Comparison of ENCODE assay signal across 27 cellular contexts in genomic region chr10:65518379-65518778, GRCh38.
DNase-seq lines count a peak whose midpoint lies in the region; ATAC-seq and TF ChIP-seq lines count a peak whose summit lies in the region.
"Had no signal": no experiment of that assay in that cellular context is flagged by ENCODE, and none has a peak within 500 bp of the region (broad histone marks: within the 10 kb centered on the region; RNA-seq: fewer than 3 reads in every experiment).

No MANE protein-coding gene starts in this region.

- WGBS in mesenchymal stem cell: 66% methylated on average over 2 of the region's 4 CpGs

- no peak overlapping the region for H2BK15ac ChIP-seq in mesenchymal stem cell (ENCODE audit: low read depth, poor library complexity, severe bottlenecking)

- H3K27ac Mint-ChIP-seq in Caco-2 (ENCODE audit: unreplicated experiment): peak overlapping the region; percentile 54
- no peak overlapping the region for H3K27ac Mint-ChIP-seq in naive thymus-derived CD4-positive, alpha-beta T cell
- H3K27ac Mint-ChIP-seq: activated B cell treated with CpG ODN at 0.5 μM for 24 hours; H9; T-helper 2 cell treated with Interferon-gamma antibody and Interleukin-4, amounts not matched to agents 5 μg/mL and 100 μg/mL, for 36 hours; type B pancreatic cell had no signal

- H2BK120ac ChIP-seq in mesenchymal stem cell (ENCODE audit: low read depth, low read length): no peak overlapping the region

- H3K4me3 ChIP-seq in Caco-2 (ENCODE audit: low read depth, low read length) (no peak overlapping the region), astrocyte of the spinal cord (ENCODE audit: low read depth, low read length) (no peak overlapping the region), mesenchymal stem cell (ENCODE audit: insufficient read depth in 1 of 2, low read depth in 1 of 2, low read length in 2 of 2) (no peak overlapping the region)
- no peak overlapping the region for H3K4me3 ChIP-seq in naive thymus-derived CD4-positive, alpha-beta T cell (ENCODE audit: low read length)
- H3K4me3 ChIP-seq: adrenal gland, BLaER1, dorsolateral prefrontal cortex, K562, lower lobe of right lung had no signal

- no peak overlapping the region for H2AK5ac ChIP-seq in mesenchymal stem cell (ENCODE audit: low read length, severe bottlenecking)

- H3K23ac ChIP-seq in mesenchymal stem cell (ENCODE audit: low read length in 2 of 2): no peak overlapping the region

- no peak overlapping the region for H4K8ac ChIP-seq in mesenchymal stem cell (ENCODE audit: low read length)

- H3K36me3 Mint-ChIP-seq in Caco-2 (ENCODE audit: insufficient read depth, unreplicated experiment): no peaks in the 10 kb centered on the region
- no peaks in the 10 kb centered on the region for H3K36me3 Mint-ChIP-seq in naive thymus-derived CD4-positive, alpha-beta T cell
- H3K36me3 Mint-ChIP-seq: type B pancreatic cell had no signal

- H2BK5ac ChIP-seq in mesenchymal stem cell (ENCODE audit: low read depth, low read length, poor library complexity, severe bottlenecking): peak overlapping the region; percentile 19

- no peak overlapping the region for H3K14ac ChIP-seq in mesenchymal stem cell (ENCODE audit: low read length in 2 of 2)

- ATAC-seq in GM19397 (IDR thresholded peaks at IDR 0.05; ENCODE audit: unreplicated experiment): no peak
- no peak for ATAC-seq in GM19035 (IDR thresholded peaks at IDR 0.05; ENCODE audit: unreplicated experiment)
- ATAC-seq in naive thymus-derived CD4-positive, alpha-beta T cell: no peak
- ATAC-seq: K562, lower lobe of right lung, right cardiac atrium, SK-N-SH treated with all-trans-retinoic acid at 6 μM for 48 hours had no signal

- no peak overlapping the region for H3K4ac ChIP-seq in mesenchymal stem cell (ENCODE audit: low read depth in 1 of 2, low read length in 2 of 2)

- peak overlapping the region; percentile 51 for H3K4me3 Mint-ChIP-seq in Caco-2 (ENCODE audit: unreplicated experiment)
- no peak overlapping the region for H3K4me3 Mint-ChIP-seq in naive thymus-derived CD4-positive, alpha-beta T cell
- H3K4me3 Mint-ChIP-seq: activated B cell treated with CpG ODN at 0.5 μM for 24 hours; H9; T-helper 2 cell treated with Interferon-gamma antibody and Interleukin-4, amounts not matched to agents 5 μg/mL and 100 μg/mL, for 36 hours; type B pancreatic cell had no signal

- peaks cover 28% of the 10 kb centered on the region for H3K4me1 Mint-ChIP-seq in Caco-2 (ENCODE audit: low read depth, unreplicated experiment)
- no peaks in the 10 kb centered on the region for H3K4me1 Mint-ChIP-seq in naive thymus-derived CD4-positive, alpha-beta T cell
- H3K4me1 Mint-ChIP-seq: activated B cell treated with CpG ODN at 0.5 μM for 24 hours, H9 had no signal

- no peak overlapping the region for H3K27ac ChIP-seq in mesenchymal stem cell (ENCODE audit: low read length, poor library complexity, severe bottlenecking)
- H3K27ac ChIP-seq in naive thymus-derived CD4-positive, alpha-beta T cell (ENCODE audit: low read depth, low read length): no peak overlapping the region
- H3K27ac ChIP-seq: adrenal gland, BLaER1, dorsolateral prefrontal cortex, lower lobe of right lung had no signal

- no peak overlapping the region for H3K4me2 ChIP-seq in mesenchymal stem cell (ENCODE audit: low read length, poor library complexity, severe bottlenecking)
- H3K4me2 ChIP-seq: BLaER1 had no signal

- BruUV-seq in Caco-2 (replicated peaks; lab: Mats Ljungman, UMichigan): no TSS peak

- H3K36me3 ChIP-seq in Caco-2 (ENCODE audit: control insufficient read depth, insufficient read depth, low read length) (no peaks in the 10 kb centered on the region), mesenchymal stem cell (ENCODE audit: control insufficient read depth in 1 of 2, insufficient read depth in 2 of 2, low read depth in 1 of 2, low read length in 2 of 2) (no peaks in the 10 kb centered on the region)
- H3K36me3 ChIP-seq in naive thymus-derived CD4-positive, alpha-beta T cell (ENCODE audit: control insufficient read depth in 2 of 3, insufficient read depth in 3 of 3, low read length in 3 of 3): no peaks in the 10 kb centered on the region
- H3K36me3 ChIP-seq: adrenal gland, BLaER1, lower lobe of right lung had no signal

- no peak overlapping the region for H2BK12ac ChIP-seq in mesenchymal stem cell (ENCODE audit: low read length in 2 of 2)

- TF ChIP-seq CTCF in Caco-2 (IDR thresholded peaks at IDR 0.05; ENCODE audit: insufficient read depth in 1 of 2, low read depth in 1 of 2, low read length in 1 of 2, severe bottlenecking in 1 of 2, unreplicated experiment in 1 of 2): no peak
- no peak for TF ChIP-seq CTCF in astrocyte of the spinal cord (IDR thresholded peaks at IDR 0.05; ENCODE audit: low read depth, low read length)

- H3K27me3 ChIP-seq in Caco-2 (replicated peaks; ENCODE audit: control insufficient read depth, insufficient read depth, low read length): no peaks in the 10 kb centered on the region
- no peaks in the 10 kb centered on the region for H3K27me3 ChIP-seq in mesenchymal stem cell (ENCODE audit: control insufficient read depth in 1 of 2, insufficient read depth in 1 of 2, low read length in 2 of 2)
- H3K27me3 ChIP-seq in naive thymus-derived CD4-positive, alpha-beta T cell (ENCODE audit: control insufficient read depth in 2 of 2, insufficient read depth in 2 of 2, low read length in 2 of 2): no peaks in the 10 kb centered on the region
- H3K27me3 ChIP-seq: adrenal gland, BLaER1, dorsolateral prefrontal cortex had no signal

- H3K9ac ChIP-seq in mesenchymal stem cell (ENCODE audit: low read length): no peak overlapping the region
- H3K9ac ChIP-seq: BLaER1 had no signal

- H3K9me3 ChIP-seq in Caco-2 (peaks cover 3% of the 10 kb centered on the region; the same call in 1 of the 2 replicates), mesenchymal stem cell (ENCODE audit: control insufficient read depth, low read length) (peaks cover 18% of the 10 kb centered on the region)
- H3K9me3 ChIP-seq in naive thymus-derived CD4-positive, alpha-beta T cell (ENCODE audit: control insufficient read depth in 2 of 3, low read length in 3 of 3): no peaks in the 10 kb centered on the region
- H3K9me3 ChIP-seq: adrenal gland, BLaER1, lower lobe of right lung had no signal

- H3K4me1 ChIP-seq in Caco-2 (peaks cover 16% of the 10 kb centered on the region), mesenchymal stem cell (ENCODE audit: control insufficient read depth, insufficient read depth, low read depth, low read length) (peaks cover 4% of the 10 kb centered on the region)
- no peaks in the 10 kb centered on the region for H3K4me1 ChIP-seq in naive thymus-derived CD4-positive, alpha-beta T cell (ENCODE audit: control insufficient read depth in 2 of 2, insufficient read depth in 2 of 2, low read length in 2 of 2)
- H3K4me1 ChIP-seq: adrenal gland, BLaER1, lower lobe of right lung had no signal

- intact Hi-C loops in Caco-2 (cut with micrococcal nuclease; ENCODE audit: unreplicated experiment): loop anchor here (1.0 kb wide), 1 partner anchor 17 kb away; no protein-coding TSS in a partner anchor
- intact Hi-C loops in naive thymus-derived CD4-positive, alpha-beta T cell (cut with micrococcal nuclease): no loop called here

- no peak overlapping the region for H2AFZ ChIP-seq in mesenchymal stem cell (ENCODE audit: low read depth, low read length)

- no peak overlapping the region for H3K18ac ChIP-seq in mesenchymal stem cell (ENCODE audit: low read depth in 1 of 2, low read length in 2 of 2)

- no peak overlapping the region for H4K91ac ChIP-seq in mesenchymal stem cell (ENCODE audit: low read length)

- peak in 1 of 2 experiments; percentile 47 for DNase-seq in Caco-2
- DNase-seq in LHCN-M2 (ENCODE audit: low read depth): peak; percentile 3
- DNase-seq in astrocyte of the spinal cord (ENCODE audit: low read depth, low spot score): peak; percentile 73
- peak; percentile 3 for DNase-seq in mesenchymal stem cell
- DNase-seq in hepatic stellate cell (ENCODE audit: low spot score): no peak
- no peak for DNase-seq in naive thymus-derived CD4-positive, alpha-beta T cell
- DNase-seq: activated B cell treated with CpG ODN at 0.5 μM for 24 hours; activated CD4-positive, alpha-beta T cell treated with anti-CD3 and anti-CD28 coated beads, Interleukin-2, amount 50 U/mL, for 48 hours; activated gamma-delta T cell treated with Interleukin-2 at 50 U/mL for 16 hours; adrenal gland; COR-L47; dorsolateral prefrontal cortex; H9; lower lobe of right lung; NCI-H2171; NCI-H524; nucleus accumbens; right cardiac atrium; RPMI8226; stimulated activated CD4-positive, alpha-beta T cell treated with anti-CD3 and anti-CD28 coated beads, Interleukin-15, amount 100 ng/mL, for 24 hours had no signal

- POLR2A ChIA-PET in Caco-2 (lab: Charles Lee): no interaction called here
- POLR2A ChIA-PET in naive thymus-derived CD4-positive, alpha-beta T cell (lab: Charles Lee): no interaction called here

- peaks cover 37% of the 10 kb centered on the region for H3K9me3 Mint-ChIP-seq in Caco-2 (ENCODE audit: unreplicated experiment)
- peaks cover 0 to 19% (median 3%) of the 10 kb centered on the region in 11 donors for H3K9me3 Mint-ChIP-seq in naive thymus-derived CD4-positive, alpha-beta T cell
- H3K9me3 Mint-ChIP-seq: activated B cell treated with CpG ODN at 0.5 μM for 24 hours, type B pancreatic cell had no signal

- in situ Hi-C loops in astrocyte of the spinal cord (cut with HindIII; ENCODE audit: low sequenced_read_pairs): no loop called here

- H3K79me1 ChIP-seq in mesenchymal stem cell (replicated peaks; ENCODE audit: low read length, poor library complexity, severe bottlenecking): no peaks in the 10 kb centered on the region

- H3K27me3 Mint-ChIP-seq in Caco-2 (ENCODE audit: insufficient read depth, unreplicated experiment): no peaks in the 10 kb centered on the region
- no peaks in the 10 kb centered on the region for H3K27me3 Mint-ChIP-seq in naive thymus-derived CD4-positive, alpha-beta T cell
- H3K27me3 Mint-ChIP-seq: activated B cell treated with CpG ODN at 0.5 μM for 24 hours, type B pancreatic cell had no signal

- CTCF ChIA-PET in Caco-2 (lab: Charles Lee): no interaction called here
- CTCF ChIA-PET in naive thymus-derived CD4-positive, alpha-beta T cell (lab: Charles Lee): no interaction called here

Comparison
In these comparisons a context has a peak if more than half of its experiments do, and no peak if none do; other contexts are left out.
1. DNase-seq: peak in LHCN-M2 (single experiment), astrocyte of the spinal cord (single experiment) and mesenchymal stem cell (single experiment); none in hepatic stellate cell (single experiment) and naive thymus-derived CD4-positive, alpha-beta T cell (0 of 9).